In genomic region chr12:102119674-102120563, GRCh38 we compare ENCODE assay signal across 8 cellular contexts.
DNase-seq lines count a peak whose midpoint lies in the region; ATAC-seq, FAIRE-seq and TF ChIP-seq lines count a peak whose summit lies in the region.

NUP37 (minus strand) TSS chr12:102120114; CDS start chr12:102118518, 1,596 bp downstream.
PARPBP (plus strand) TSS chr12:102120183; CDS start chr12:102123889, 3,706 bp downstream.

- ATAC-seq in GM21423 (IDR thresholded peaks at IDR 0.05; ENCODE audit: unreplicated experiment) = peak; percentile 96

- H4K20me1 ChIP-seq in OCI-LY1 (ENCODE audit: insufficient read depth, low read length) = no peaks in the 10 kb centered on the region

- H3K27me3 ChIP-seq in HUES6 (ENCODE audit: control insufficient read depth, insufficient read depth, low read length) = no peaks in the 10 kb centered on the region
- H3K27me3 ChIP-seq in OCI-LY1 (ENCODE audit: insufficient read depth, low read length) = no peaks in the 10 kb centered on the region

- H3F3A ChIP-seq in OCI-LY1 (ENCODE audit: insufficient read depth, low read length) = no peaks in the 10 kb centered on the region

- peak within 1 kb of the TSS; percentile 98 for H3K4me2 ChIP-seq in OCI-LY1 (ENCODE audit: low read length)

- TF ChIP-seq CTCF in D721Med (IDR thresholded peaks at IDR 0.05; ENCODE audit: insufficient read depth, missing control alignments) (no peak), OCI-LY1 (IDR thresholded peaks at IDR 0.05; ENCODE audit: low read length) (no peak)

- H3K27ac ChIP-seq in HUES6 (ENCODE audit: low read depth, low read length) (peak within 1 kb of the TSS; percentile 73; the same call in 1 of the 2 replicates), OCI-LY1 (ENCODE audit: low read depth, low read length, poor library complexity, severe bottlenecking) (peak within 1 kb of the TSS; percentile 77)

- H3K79me2 ChIP-seq in OCI-LY1 (ENCODE audit: insufficient read depth, low read length) = peaks cover 34% of the 10 kb centered on the region

- peak within 1 kb of the TSS; percentile 50 for H2AFZ ChIP-seq in OCI-LY1 (ENCODE audit: low read length)

- H3K36me3 ChIP-seq in HUES6 (ENCODE audit: control insufficient read depth, insufficient read depth, low read length) (peaks cover 39% of the 10 kb centered on the region), OCI-LY1 (ENCODE audit: insufficient read depth, low read length) (peaks cover 55% of the 10 kb centered on the region)

- H3K9ac ChIP-seq in HUES6 (ENCODE audit: low read length) (peak within 1 kb of the TSS; percentile 99), OCI-LY1 (ENCODE audit: low read length) (peak within 1 kb of the TSS; percentile 93)

- H3K4me1 ChIP-seq in HUES6 (ENCODE audit: control insufficient read depth, insufficient read depth, low read length) (peaks cover 8% of the 10 kb centered on the region; the same call in 1 of the 2 replicates), OCI-LY1 (ENCODE audit: insufficient read depth, low read length, severe bottlenecking) (peaks cover 29% of the 10 kb centered on the region)

- DNase-seq in D721Med (ENCODE audit: insufficient read length, low spot score) (peak; percentile 37), epidermal melanocyte (ENCODE audit: insufficient read length, low spot score) (peak; percentile 83), middle frontal gyrus (ENCODE audit: extremely low spot score, low spot score) (peak; percentile 73)
- peak; percentile 94 for DNase-seq in activated CD8-positive, alpha-beta memory T cell treated with anti-CD3 and anti-CD28 coated beads, Interleukin-2, amount 50 U/mL, for 48 hours
- peak; percentile 81 to 85 for DNase-seq in stimulated activated CD8-positive, alpha-beta memory T cell treated with anti-CD3 and anti-CD28 coated beads, Interleukin-2, amount 100 ng/mL, for 48 hours (ENCODE audit: low read depth in 2 of 2)

- no peaks in the 10 kb centered on the region for H3K9me2 ChIP-seq in OCI-LY1 (ENCODE audit: low read depth, low read length)

- H3K9me3 ChIP-seq in HUES6 (ENCODE audit: control insufficient read depth, insufficient read depth, low read depth, low read length) (no peaks in the 10 kb centered on the region), OCI-LY1 (ENCODE audit: low read length) (no peaks in the 10 kb centered on the region)

- H3K4me3 ChIP-seq in HUES6 (ENCODE audit: low read depth, low read length) (peak within 1 kb of the TSS; percentile 90), OCI-LY1 (ENCODE audit: low read depth, low read length, poor library complexity, severe bottlenecking) (peak within 1 kb of the TSS; percentile 92)

- no peak for FAIRE-seq in D721Med (lab: Jason Lieb, UNC)

Comparison
In these comparisons a context has a peak if more than half of its experiments do, and no peak if none do; other contexts are left out.
1. Peak in every context shown above with its lines: DNase-seq, ATAC-seq, H3K4me3 ChIP-seq and H3K27ac ChIP-seq.
2. DNase-seq: peak in every context shown above with its lines; median percentile 94 in activated CD8-positive, alpha-beta memory T cell treated with anti-CD3 and anti-CD28 coated beads, Interleukin-2, amount 50 U/mL, for 48 hours; 83 in epidermal melanocyte; 83 in stimulated activated CD8-positive, alpha-beta memory T cell treated with anti-CD3 and anti-CD28 coated beads, Interleukin-2, amount 100 ng/mL, for 48 hours; 73 in middle frontal gyrus; 37 in D721Med.